1 cellular context compared by ENCODE assay signal in the genomic region with DNA sequence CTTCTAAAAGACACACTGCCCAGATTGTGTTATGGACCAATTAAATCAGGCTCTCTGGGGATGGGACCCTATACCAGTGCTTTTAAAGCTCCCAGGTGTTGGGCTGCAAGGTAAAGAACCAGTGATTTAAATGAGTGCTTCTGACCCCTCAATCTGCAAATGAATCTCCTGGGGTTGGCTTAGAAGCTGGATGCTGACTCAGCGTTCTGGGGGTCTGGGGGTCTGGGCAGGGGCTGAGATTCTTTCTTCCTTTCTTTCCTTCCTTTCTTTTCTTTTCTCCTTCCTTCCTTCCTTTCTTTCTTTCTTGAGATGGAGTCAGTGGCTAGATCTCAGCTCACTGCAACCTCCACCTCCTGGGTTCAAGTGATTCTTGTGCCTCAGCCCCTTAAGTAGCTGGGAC.
A peak's percentile ranks its signal among the peaks of the same experiment; 100 is the strongest.
TF ChIP-seq lines count a peak whose summit lies in the region.

No MANE protein-coding gene starts in this region.

TF ChIP-seq in IMR-90, 13 proteins besides CTCF, POLR2A, EP300 and RAD21:
- TF ChIP-seq NFE2L2 (IDR thresholded peaks at IDR 0.05; ENCODE audit: low read depth, low read length) (no peak), FOS (IDR thresholded peaks at IDR 0.05; ENCODE audit: low read depth, low read length) (no peak), CHD1 (IDR thresholded peaks at IDR 0.05; ENCODE audit: low read depth, low read length) (no peak), MAFK (IDR thresholded peaks at IDR 0.05; ENCODE audit: low read depth, low read length) (peak; percentile 94), RCOR1 (IDR thresholded peaks at IDR 0.05; ENCODE audit: insufficient replicate concordance, low read length) (no peak)
TF ChIP-seq in IMR-90: peak in this region for 1.
